ENCODE assay signal across 8 cellular contexts in genomic region chr12:1804545-1805332, GRCh38. TPM values are rescaled to one million over a fixed set of nuclear protein-coding genes. Genes with fewer than 3 reads are reported as not detected.
DNase-seq lines count a peak whose midpoint lies in the region; ATAC-seq and TF ChIP-seq lines count a peak whose summit lies in the region.

No MANE protein-coding gene starts in this region.

- peak overlapping the region in 1 of 3 donors; percentile 11 for H3K4me3 ChIP-seq in breast epithelium
- no peak overlapping the region for H3K4me3 ChIP-seq in kidney epithelial cell (ENCODE audit: low read depth, low read length)

- no peaks in the 10 kb centered on the region for H3K36me3 Mint-ChIP-seq in activated B cell treated with CpG ODN at 0.5 μM for 24 hours (ENCODE audit: low read depth)

- no peaks in the 10 kb centered on the region for H3K36me3 ChIP-seq in breast epithelium
- no peaks in the 10 kb centered on the region for H3K36me3 ChIP-seq in kidney epithelial cell (ENCODE audit: control insufficient read depth, insufficient read depth, low read length)

- H3K27me3 Mint-ChIP-seq in activated B cell treated with CpG ODN at 0.5 μM for 24 hours, result no peaks in the 10 kb centered on the region

- H3K9me3 Mint-ChIP-seq in activated B cell treated with CpG ODN at 0.5 μM for 24 hours, result peaks cover 2% of the 10 kb centered on the region

- peak overlapping the region; percentile 30 for H3K4me3 Mint-ChIP-seq in activated B cell treated with CpG ODN at 0.5 μM for 24 hours

- ATAC-seq in GM18873 (IDR thresholded peaks at IDR 0.05; ENCODE audit: low FRiP score, unreplicated experiment) (peak; percentile 74), HG03103 (IDR thresholded peaks at IDR 0.05; ENCODE audit: low read depth, unreplicated experiment) (peak; percentile 80), activated B cell treated with CpG ODN at 0.5 μM for 24 hours (ENCODE audit: low read depth) (peak; percentile 75)

- in situ Hi-C loops in ACHN (cut with HindIII; ENCODE audit: low pct_ligation_motif_present, low pct_unique_long_range_greater_than_20kb, low sequenced_read_pairs), result no loop called here

- H3K27ac ChIP-seq in breast epithelium, result no peak overlapping the region

- DNase-seq in ACHN (peak; percentile 92), NCI-H345 (lab: John Stamatoyannopoulos, UW) (peak; percentile 52), activated B cell treated with CpG ODN at 0.5 μM for 24 hours (peak; percentile 65), breast epithelium (ENCODE audit: low spot score in 2 of 2) (peak; percentile 79 to 86), kidney epithelial cell (ENCODE audit: low read depth) (peak; percentile 58)
- peak; percentile 86 to 88 for DNase-seq in stimulated activated CD4-positive, alpha-beta T cell treated with anti-CD3 and anti-CD28 coated beads, Interleukin-2, amount 100 ng/mL, for 24 hours

- H3K27me3 ChIP-seq in breast epithelium (no peaks in the 10 kb centered on the region), kidney epithelial cell (ENCODE audit: control insufficient read depth, insufficient read depth, low read length) (no peaks in the 10 kb centered on the region)

- H3K9me3 ChIP-seq in breast epithelium, result no peaks in the 10 kb centered on the region

- TF ChIP-seq POLR2A in breast epithelium (IDR thresholded peaks at IDR 0.05), result no peak

- intact Hi-C loops in activated B cell treated with CpG ODN at 0.5 μM for 24 hours (cut with micrococcal nuclease) (loop anchor here (1.0 to 2.0 kb wide), 2 partner anchors 8 to 38 kb away; no protein-coding TSS in a partner anchor), breast epithelium (cut with DNase I; ENCODE audit: low total_unique reads) (no loop called here)

- H3K27ac Mint-ChIP-seq in activated B cell treated with CpG ODN at 0.5 μM for 24 hours, result peak overlapping the region; percentile 74

- POLR2A ChIA-PET in activated B cell treated with CpG ODN at 0.5 μM for 24 hours (lab: Charles Lee), result no interaction called here

- peaks cover 22% of the 10 kb centered on the region for H3K4me1 Mint-ChIP-seq in activated B cell treated with CpG ODN at 0.5 μM for 24 hours

- no peaks in the 10 kb centered on the region for H3K4me1 ChIP-seq in breast epithelium

- TF ChIP-seq CTCF in activated B cell treated with CpG ODN at 0.5 μM for 24 hours (IDR thresholded peaks at IDR 0.05), result no peak
- TF ChIP-seq CTCF in breast epithelium (IDR thresholded peaks at IDR 0.05), result no peak
- TF ChIP-seq CTCF in kidney epithelial cell (IDR thresholded peaks at IDR 0.05; ENCODE audit: insufficient read depth, low read length, poor library complexity, severe bottlenecking), result no peak

- CTCF ChIA-PET in activated B cell treated with CpG ODN at 0.5 μM for 24 hours (lab: Charles Lee), result no interaction called here

RNA-seq across cellular contexts. Expression of gene LRTM2, which starts 15.6 kb away (rescaled TPM):
- total RNA-seq in activated B cell treated with CpG ODN at 0.5 μM for 24 hours, result not detected in 2 replicates
- not detected for total RNA-seq in breast epithelium
- total RNA-seq in kidney epithelial cell, result not detected in 2 replicates
